ENCODE assay signal across 18 cellular contexts in genomic region chr1:42002220-42002619, GRCh38.
DNase-seq lines count a peak whose midpoint lies in the region; ATAC-seq and TF ChIP-seq lines count a peak whose summit lies in the region.
"Had no signal": no experiment of that assay in that cellular context is flagged by ENCODE, and none has a peak within 500 bp of the region (broad histone marks: within the 10 kb centered on the region; RNA-seq: fewer than 3 reads in every experiment).

No MANE protein-coding gene starts in this region.

- WGBS in body of pancreas, 2 donors, result 42 to 47% methylated on average over 4 of the region's 4 CpGs

- ATAC-seq in body of pancreas, result no peak

- no peaks in the 10 kb centered on the region for H3K4me1 ChIP-seq in body of pancreas
- H3K4me1 ChIP-seq: BLaER1, Peyer's patch had no signal

- H3K36me3 ChIP-seq in body of pancreas (replicated peaks in 1 of 2; ENCODE audit: insufficient read depth in 1 of 2, low read depth in 2 of 2), result no peaks in the 10 kb centered on the region
- H3K36me3 ChIP-seq: BLaER1, Peyer's patch had no signal

- H3K4me3 ChIP-seq in body of pancreas, result no peak overlapping the region
- H3K4me3 ChIP-seq: BLaER1, Peyer's patch had no signal

- H3K9me3 ChIP-seq in body of pancreas, result no peaks in the 10 kb centered on the region
- H3K9me3 ChIP-seq: BLaER1, Peyer's patch, SK-N-SH had no signal

- DNase-seq in DMS 273 (lab: John Stamatoyannopoulos, UW; ENCODE audit: unreplicated experiment) (peak; percentile 58), DMS 273 treated with DMSO at 0.1 percent for 48 hours (lab: John Stamatoyannopoulos, UW) (no peak), DMS53 treated with DMSO at 0.1 percent for 48 hours (lab: John Stamatoyannopoulos, UW; ENCODE audit: unreplicated experiment) (peak; percentile 61), NCI-H2171 (lab: John Stamatoyannopoulos, UW) (peak; percentile 49), body of pancreas (peak in 3 of 4 donors; percentile 28 to 46 (median 39)), NCI-H226 (no peak), putamen (ENCODE audit: low spot score) (no peak), KG1 (lab: John Stamatoyannopoulos, UW) (no peak)
- DNase-seq: DMS153, MM.1S, NCI-H2081, NCI-H748 treated with DMSO at 0.1 percent for 48 hours, Peyer's patch, Right ventricle myocardium superior, SK-N-SH, T-helper 1 cell had no signal

- no peak for TF ChIP-seq POLR2A in body of pancreas (IDR thresholded peaks at IDR 0.05)

- intact Hi-C loops in body of pancreas (cut with DNase I), result no loop called here

- H3K27me3 ChIP-seq in body of pancreas, result no peaks in the 10 kb centered on the region
- H3K27me3 ChIP-seq: BLaER1, Peyer's patch had no signal

- TF ChIP-seq CTCF in body of pancreas (IDR thresholded peaks at IDR 0.05), result no peak

- no peak overlapping the region for H3K27ac ChIP-seq in body of pancreas
- H3K27ac ChIP-seq: 22Rv1, BLaER1, Peyer's patch had no signal

Comparison
In these comparisons a context has a peak if more than half of its experiments do, and no peak if none do; other contexts are left out.
1. DNase-seq: peak in DMS 273 (single experiment), DMS53 treated with DMSO at 0.1 percent for 48 hours (single experiment), NCI-H2171 (single experiment) and body of pancreas (3 of 4); none in DMS 273 treated with DMSO at 0.1 percent for 48 hours (single experiment), NCI-H226 (single experiment), putamen (single experiment) and KG1 (single experiment).